ENCODE assay signal across 1 cellular context in the genomic region with DNA sequence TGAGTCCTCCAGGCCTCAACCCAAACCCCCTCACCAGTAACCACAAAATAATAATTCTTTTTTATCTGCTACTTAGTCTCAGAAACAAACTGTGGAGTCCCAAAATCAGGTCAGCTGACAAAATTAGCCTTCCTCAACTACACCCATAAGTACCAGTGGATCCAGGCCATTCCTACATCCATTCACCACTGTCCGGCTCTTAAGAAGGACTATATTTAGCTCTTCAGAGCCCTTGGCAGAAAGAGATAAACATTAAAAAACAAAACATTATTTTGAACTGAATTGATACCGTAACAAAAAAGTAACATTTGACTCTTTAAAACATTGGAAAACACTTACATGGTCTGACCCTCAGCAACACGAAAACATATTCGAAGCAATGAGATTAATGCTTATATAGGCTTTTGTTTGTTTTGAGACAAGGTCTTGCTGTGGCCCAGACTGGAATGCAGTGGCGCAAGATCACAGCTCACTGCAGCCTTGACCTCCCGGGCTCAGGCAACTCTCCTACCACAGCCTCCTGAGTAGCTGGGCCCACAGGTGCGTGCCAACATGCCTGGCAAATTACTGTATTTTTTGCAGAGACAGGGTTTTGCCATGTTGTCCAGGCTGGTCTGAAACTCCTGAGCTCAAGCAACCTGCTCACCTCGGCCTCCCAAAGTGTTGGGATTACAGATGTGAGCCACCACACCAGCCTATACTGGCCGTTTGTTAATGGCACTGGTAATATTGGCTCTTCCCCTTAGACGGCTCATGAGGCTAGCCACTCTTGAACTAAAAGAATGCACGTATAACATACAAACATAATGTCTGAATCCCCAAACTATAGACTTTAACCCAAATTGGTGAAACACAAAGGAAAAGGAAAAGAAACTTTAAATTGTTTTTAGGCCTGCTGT.
TF ChIP-seq lines count a peak whose summit lies in the region.

No MANE protein-coding gene starts in this region.

TF ChIP-seq in HepG2, 621 proteins besides CTCF, POLR2A, EP300 and RAD21 (continued from another document and continues in another):
- TF ChIP-seq, protein P1, sequence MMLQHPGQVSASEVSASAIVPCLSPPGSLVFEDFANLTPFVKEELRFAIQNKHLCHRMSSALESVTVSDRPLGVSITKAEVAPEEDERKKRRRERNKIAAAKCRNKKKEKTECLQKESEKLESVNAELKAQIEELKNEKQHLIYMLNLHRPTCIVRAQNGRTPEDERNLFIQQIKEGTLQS (CRISPR knock-in tag; IDR thresholded peaks at IDR 0.05), result no peak
- TF ChIP-seq RORA (CRISPR knock-in tag; IDR thresholded peaks at IDR 0.05) (no peak), ASH2L (IDR thresholded peaks at IDR 0.05; ENCODE audit: insufficient read length, low read depth, low read length) (peak; percentile 30), ZNF317 (CRISPR knock-in tag; IDR thresholded peaks at IDR 0.05) (peak; percentile 46; the same call in 1 of the 2 replicates), PCBP1 (IDR thresholded peaks at IDR 0.05; ENCODE audit: borderline replicate concordance, low read depth, low read length) (no peak), MYC (CRISPR knock-in tag; IDR thresholded peaks at IDR 0.05; ENCODE audit: borderline replicate concordance) (peak; percentile 65; the same call in 1 of the 2 replicates), KDM6A (CRISPR knock-in tag; IDR thresholded peaks at IDR 0.05; ENCODE audit: low read depth) (peak; percentile 72), NKX3-1 (CRISPR knock-in tag; IDR thresholded peaks at IDR 0.05) (peak; percentile 38; the same call in 1 of the 2 replicates), DMAP1 (CRISPR knock-in tag; IDR thresholded peaks at IDR 0.05) (peak; percentile 60; the same call in 1 of the 2 replicates), HNRNPH1 (optimal IDR thresholded peaks at IDR 0.05; ENCODE audit: low read depth, low read length) (no peak), FOSL2 (CRISPR knock-in tag; IDR thresholded peaks at IDR 0.05) (peak; percentile 78), ZNF792 (CRISPR knock-in tag; IDR thresholded peaks at IDR 0.05) (peak; percentile 97), ZNF776 (CRISPR knock-in tag; IDR thresholded peaks at IDR 0.05) (no peak), GATAD1 (CRISPR knock-in tag; IDR thresholded peaks at IDR 0.05) (0 out of 2 replicates have a peak, but pooled peaks have one; percentile 17), TBP (CRISPR knock-in tag; IDR thresholded peaks at IDR 0.05) (no peak), ZNF747 (CRISPR knock-in tag; IDR thresholded peaks at IDR 0.05; ENCODE audit: borderline replicate concordance) (0 out of 2 replicates have a peak, but pooled peaks have one; percentile 44), ZNF562 (CRISPR knock-in tag; IDR thresholded peaks at IDR 0.05; ENCODE audit: borderline replicate concordance) (no peak), RCOR2 (CRISPR knock-in tag; IDR thresholded peaks at IDR 0.05) (peak; percentile 68; the same call in 1 of the 2 replicates), SKI (IDR thresholded peaks at IDR 0.05; ENCODE audit: partially characterized antibody) (peak; percentile 96), ZFP37 (CRISPR knock-in tag; IDR thresholded peaks at IDR 0.05; ENCODE audit: borderline replicate concordance) (peak; percentile 66; the same call in 1 of the 2 replicates), KDM2A (CRISPR knock-in tag; IDR thresholded peaks at IDR 0.05; ENCODE audit: borderline replicate concordance, low read depth) (peak; percentile 76; the same call in 1 of the 2 replicates), FOXA1 (IDR thresholded peaks at IDR 0.05) (no peak), FOXA1 (CRISPR knock-in tag; IDR thresholded peaks at IDR 0.05) (peak; percentile 84), CBX1 (IDR thresholded peaks at IDR 0.05; ENCODE audit: low read depth) (peak; percentile 36), TBX3 (IDR thresholded peaks at IDR 0.05; ENCODE audit: borderline replicate concordance) (no peak; the same call in 1 of the 2 replicates), ZNF709 (CRISPR knock-in tag; IDR thresholded peaks at IDR 0.05) (no peak), HOXA3 (CRISPR knock-in tag; IDR thresholded peaks at IDR 0.05) (peak; percentile 82), ZMYM2 (CRISPR knock-in tag; IDR thresholded peaks at IDR 0.05) (no peak)
- TF ChIP-seq, protein P2, sequence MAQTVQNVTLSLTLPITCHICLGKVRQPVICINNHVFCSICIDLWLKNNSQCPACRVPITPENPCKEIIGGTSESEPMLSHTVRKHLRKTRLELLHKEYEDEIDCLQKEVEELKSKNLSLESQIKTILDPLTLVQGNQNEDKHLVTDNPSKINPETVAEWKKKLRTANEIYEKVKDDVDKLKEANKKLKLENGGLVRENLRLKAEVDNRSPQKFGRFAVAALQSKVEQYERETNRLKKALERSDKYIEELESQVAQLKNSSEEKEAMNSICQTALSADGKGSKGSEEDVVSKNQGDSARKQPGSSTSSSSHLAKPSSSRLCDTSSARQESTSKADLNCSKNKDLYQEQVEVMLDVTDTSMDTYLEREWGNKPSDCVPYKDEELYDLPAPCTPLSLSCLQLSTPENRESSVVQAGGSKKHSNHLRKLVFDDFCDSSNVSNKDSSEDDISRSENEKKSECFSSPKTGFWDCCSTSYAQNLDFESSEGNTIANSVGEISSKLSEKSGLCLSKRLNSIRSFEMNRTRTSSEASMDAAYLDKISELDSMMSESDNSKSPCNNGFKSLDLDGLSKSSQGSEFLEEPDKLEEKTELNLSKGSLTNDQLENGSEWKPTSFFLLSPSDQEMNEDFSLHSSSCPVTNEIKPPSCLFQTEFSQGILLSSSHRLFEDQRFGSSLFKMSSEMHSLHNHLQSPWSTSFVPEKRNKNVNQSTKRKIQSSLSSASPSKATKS (CRISPR knock-in tag; IDR thresholded peaks at IDR 0.05), result no peak
- TF ChIP-seq, protein P3, sequence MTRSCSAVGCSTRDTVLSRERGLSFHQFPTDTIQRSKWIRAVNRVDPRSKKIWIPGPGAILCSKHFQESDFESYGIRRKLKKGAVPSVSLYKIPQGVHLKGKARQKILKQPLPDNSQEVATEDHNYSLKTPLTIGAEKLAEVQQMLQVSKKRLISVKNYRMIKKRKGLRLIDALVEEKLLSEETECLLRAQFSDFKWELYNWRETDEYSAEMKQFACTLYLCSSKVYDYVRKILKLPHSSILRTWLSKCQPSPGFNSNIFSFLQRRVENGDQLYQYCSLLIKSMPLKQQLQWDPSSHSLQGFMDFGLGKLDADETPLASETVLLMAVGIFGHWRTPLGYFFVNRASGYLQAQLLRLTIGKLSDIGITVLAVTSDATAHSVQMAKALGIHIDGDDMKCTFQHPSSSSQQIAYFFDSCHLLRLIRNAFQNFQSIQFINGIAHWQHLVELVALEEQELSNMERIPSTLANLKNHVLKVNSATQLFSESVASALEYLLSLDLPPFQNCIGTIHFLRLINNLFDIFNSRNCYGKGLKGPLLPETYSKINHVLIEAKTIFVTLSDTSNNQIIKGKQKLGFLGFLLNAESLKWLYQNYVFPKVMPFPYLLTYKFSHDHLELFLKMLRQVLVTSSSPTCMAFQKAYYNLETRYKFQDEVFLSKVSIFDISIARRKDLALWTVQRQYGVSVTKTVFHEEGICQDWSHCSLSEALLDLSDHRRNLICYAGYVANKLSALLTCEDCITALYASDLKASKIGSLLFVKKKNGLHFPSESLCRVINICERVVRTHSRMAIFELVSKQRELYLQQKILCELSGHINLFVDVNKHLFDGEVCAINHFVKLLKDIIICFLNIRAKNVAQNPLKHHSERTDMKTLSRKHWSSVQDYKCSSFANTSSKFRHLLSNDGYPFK (CRISPR knock-in tag; IDR thresholded peaks at IDR 0.05; ENCODE audit: borderline replicate concordance), result 0 out of 2 replicates have a peak, but pooled peaks have one; percentile 27
- TF ChIP-seq, protein P4, sequence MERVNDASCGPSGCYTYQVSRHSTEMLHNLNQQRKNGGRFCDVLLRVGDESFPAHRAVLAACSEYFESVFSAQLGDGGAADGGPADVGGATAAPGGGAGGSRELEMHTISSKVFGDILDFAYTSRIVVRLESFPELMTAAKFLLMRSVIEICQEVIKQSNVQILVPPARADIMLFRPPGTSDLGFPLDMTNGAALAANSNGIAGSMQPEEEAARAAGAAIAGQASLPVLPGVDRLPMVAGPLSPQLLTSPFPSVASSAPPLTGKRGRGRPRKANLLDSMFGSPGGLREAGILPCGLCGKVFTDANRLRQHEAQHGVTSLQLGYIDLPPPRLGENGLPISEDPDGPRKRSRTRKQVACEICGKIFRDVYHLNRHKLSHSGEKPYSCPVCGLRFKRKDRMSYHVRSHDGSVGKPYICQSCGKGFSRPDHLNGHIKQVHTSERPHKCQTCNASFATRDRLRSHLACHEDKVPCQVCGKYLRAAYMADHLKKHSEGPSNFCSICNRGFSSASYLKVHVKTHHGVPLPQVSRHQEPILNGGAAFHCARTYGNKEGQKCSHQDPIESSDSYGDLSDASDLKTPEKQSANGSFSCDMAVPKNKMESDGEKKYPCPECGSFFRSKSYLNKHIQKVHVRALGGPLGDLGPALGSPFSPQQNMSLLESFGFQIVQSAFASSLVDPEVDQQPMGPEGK (CRISPR knock-in tag; IDR thresholded peaks at IDR 0.05), result peak; percentile 63
- TF ChIP-seq, protein P5, sequence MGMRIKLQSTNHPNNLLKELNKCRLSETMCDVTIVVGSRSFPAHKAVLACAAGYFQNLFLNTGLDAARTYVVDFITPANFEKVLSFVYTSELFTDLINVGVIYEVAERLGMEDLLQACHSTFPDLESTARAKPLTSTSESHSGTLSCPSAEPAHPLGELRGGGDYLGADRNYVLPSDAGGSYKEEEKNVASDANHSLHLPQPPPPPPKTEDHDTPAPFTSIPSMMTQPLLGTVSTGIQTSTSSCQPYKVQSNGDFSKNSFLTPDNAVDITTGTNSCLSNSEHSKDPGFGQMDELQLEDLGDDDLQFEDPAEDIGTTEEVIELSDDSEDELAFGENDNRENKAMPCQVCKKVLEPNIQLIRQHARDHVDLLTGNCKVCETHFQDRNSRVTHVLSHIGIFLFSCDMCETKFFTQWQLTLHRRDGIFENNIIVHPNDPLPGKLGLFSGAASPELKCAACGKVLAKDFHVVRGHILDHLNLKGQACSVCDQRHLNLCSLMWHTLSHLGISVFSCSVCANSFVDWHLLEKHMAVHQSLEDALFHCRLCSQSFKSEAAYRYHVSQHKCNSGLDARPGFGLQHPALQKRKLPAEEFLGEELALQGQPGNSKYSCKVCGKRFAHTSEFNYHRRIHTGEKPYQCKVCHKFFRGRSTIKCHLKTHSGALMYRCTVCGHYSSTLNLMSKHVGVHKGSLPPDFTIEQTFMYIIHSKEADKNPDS (CRISPR knock-in tag; IDR thresholded peaks at IDR 0.05), result peak; percentile 48; the same call in 1 of the 2 replicates
- TF ChIP-seq, protein P6, sequence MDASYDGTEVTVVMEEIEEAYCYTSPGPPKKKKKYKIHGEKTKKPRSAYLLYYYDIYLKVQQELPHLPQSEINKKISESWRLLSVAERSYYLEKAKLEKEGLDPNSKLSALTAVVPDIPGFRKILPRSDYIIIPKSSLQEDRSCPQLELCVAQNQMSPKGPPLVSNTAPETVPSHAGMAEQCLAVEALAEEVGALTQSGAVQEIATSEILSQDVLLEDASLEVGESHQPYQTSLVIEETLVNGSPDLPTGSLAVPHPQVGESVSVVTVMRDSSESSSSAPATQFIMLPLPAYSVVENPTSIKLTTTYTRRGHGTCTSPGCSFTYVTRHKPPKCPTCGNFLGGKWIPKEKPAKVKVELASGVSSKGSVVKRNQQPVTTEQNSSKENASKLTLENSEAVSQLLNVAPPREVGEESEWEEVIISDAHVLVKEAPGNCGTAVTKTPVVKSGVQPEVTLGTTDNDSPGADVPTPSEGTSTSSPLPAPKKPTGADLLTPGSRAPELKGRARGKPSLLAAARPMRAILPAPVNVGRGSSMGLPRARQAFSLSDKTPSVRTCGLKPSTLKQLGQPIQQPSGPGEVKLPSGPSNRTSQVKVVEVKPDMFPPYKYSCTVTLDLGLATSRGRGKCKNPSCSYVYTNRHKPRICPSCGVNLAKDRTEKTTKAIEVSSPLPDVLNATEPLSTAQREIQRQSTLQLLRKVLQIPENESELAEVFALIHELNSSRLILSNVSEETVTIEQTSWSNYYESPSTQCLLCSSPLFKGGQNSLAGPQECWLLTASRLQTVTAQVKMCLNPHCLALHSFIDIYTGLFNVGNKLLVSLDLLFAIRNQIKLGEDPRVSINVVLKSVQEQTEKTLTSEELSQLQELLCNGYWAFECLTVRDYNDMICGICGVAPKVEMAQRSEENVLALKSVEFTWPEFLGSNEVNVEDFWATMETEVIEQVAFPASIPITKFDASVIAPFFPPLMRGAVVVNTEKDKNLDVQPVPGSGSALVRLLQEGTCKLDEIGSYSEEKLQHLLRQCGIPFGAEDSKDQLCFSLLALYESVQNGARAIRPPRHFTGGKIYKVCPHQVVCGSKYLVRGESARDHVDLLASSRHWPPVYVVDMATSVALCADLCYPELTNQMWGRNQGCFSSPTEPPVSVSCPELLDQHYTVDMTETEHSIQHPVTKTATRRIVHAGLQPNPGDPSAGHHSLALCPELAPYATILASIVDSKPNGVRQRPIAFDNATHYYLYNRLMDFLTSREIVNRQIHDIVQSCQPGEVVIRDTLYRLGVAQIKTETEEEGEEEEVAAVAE (CRISPR knock-in tag; IDR thresholded peaks at IDR 0.05; ENCODE audit: borderline replicate concordance), result peak; percentile 41; the same call in 1 of the 2 replicates
- TF ChIP-seq, protein P7, sequence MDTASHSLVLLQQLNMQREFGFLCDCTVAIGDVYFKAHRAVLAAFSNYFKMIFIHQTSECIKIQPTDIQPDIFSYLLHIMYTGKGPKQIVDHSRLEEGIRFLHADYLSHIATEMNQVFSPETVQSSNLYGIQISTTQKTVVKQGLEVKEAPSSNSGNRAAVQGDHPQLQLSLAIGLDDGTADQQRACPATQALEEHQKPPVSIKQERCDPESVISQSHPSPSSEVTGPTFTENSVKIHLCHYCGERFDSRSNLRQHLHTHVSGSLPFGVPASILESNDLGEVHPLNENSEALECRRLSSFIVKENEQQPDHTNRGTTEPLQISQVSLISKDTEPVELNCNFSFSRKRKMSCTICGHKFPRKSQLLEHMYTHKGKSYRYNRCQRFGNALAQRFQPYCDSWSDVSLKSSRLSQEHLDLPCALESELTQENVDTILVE (CRISPR knock-in tag; IDR thresholded peaks at IDR 0.05), result peak; percentile 63; the same call in 1 of the 2 replicates
- TF ChIP-seq, protein P8, sequence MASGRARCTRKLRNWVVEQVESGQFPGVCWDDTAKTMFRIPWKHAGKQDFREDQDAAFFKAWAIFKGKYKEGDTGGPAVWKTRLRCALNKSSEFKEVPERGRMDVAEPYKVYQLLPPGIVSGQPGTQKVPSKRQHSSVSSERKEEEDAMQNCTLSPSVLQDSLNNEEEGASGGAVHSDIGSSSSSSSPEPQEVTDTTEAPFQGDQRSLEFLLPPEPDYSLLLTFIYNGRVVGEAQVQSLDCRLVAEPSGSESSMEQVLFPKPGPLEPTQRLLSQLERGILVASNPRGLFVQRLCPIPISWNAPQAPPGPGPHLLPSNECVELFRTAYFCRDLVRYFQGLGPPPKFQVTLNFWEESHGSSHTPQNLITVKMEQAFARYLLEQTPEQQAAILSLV (CRISPR knock-in tag; IDR thresholded peaks at IDR 0.05; ENCODE audit: borderline replicate concordance), result 0 out of 2 replicates have a peak, but pooled peaks have one; percentile 47
